In genomic region chr17:49635121-49635520, GRCh38 we compare ENCODE assay signal across 24 cellular contexts. TPM values are rescaled to one million over a fixed set of nuclear protein-coding genes. Genes with fewer than 3 reads are reported as not detected.
DNase-seq lines count a peak whose midpoint lies in the region; ATAC-seq and TF ChIP-seq lines count a peak whose summit lies in the region.
"Had no signal": no experiment of that assay in that cellular context is flagged by ENCODE, and none has a peak within 500 bp of the region (broad histone marks: within the 10 kb centered on the region; RNA-seq: fewer than 3 reads in every experiment).

No MANE protein-coding gene starts in this region.

- 48 to 70% (median 65%) methylated on average over 1 of the region's 1 CpG for WGBS in heart left ventricle, 4 donors
- 58 to 61% methylated on average over 1 of the region's 1 CpG for WGBS in transverse colon (ENCODE audit: low coverage in 1 of 2), 2 donors

- intact Hi-C loops in heart left ventricle (cut with DNase I) (loop anchor here in 2 of 10 donors (5.0 kb wide), 2 partner anchors 37 to 42 kb away; partner anchors contain the start of gene SPOP (in 1 of the 2)), Right ventricle myocardium inferior (cut with DNase I) (no loop called here), transverse colon (cut with DNase I; ENCODE audit: low total_unique reads) (loop anchor here (10.0 kb wide), 1 partner anchor 60 kb away; the partner anchor contains the start of gene NXPH3), PC-3 (cut with micrococcal nuclease) (loop anchor here (5.0 kb wide), 2 partner anchors 42 to 63 kb away; partner anchors contain the start of gene SPOP)

- H3K36me3 Mint-ChIP-seq in nephron (ENCODE audit: low read depth) = peaks cover 14% of the 10 kb centered on the region
- peaks cover 10% of the 10 kb centered on the region for H3K36me3 Mint-ChIP-seq in stimulated activated effector memory CD8-positive, alpha-beta T cell treated with anti-CD3 and anti-CD28 coated beads, Interleukin-12 subunit alpha, Interleukin-12 subunit beta, amount 100 ng/mL, for 72 hours
- H3K36me3 Mint-ChIP-seq: natural killer cell treated with Interleukin-12 subunit alpha and Interleukin-12 subunit beta and Interleukin-15 and Interleukin-18, amount 100 ng/mL, for 72 hours had no signal

- CTCF ChIA-PET in PC-3 (lab: Charles Lee) = no interaction called here

- TF ChIP-seq CTCF in heart left ventricle (IDR thresholded peaks at IDR 0.05) (no peak), nephron (IDR thresholded peaks at IDR 0.05; ENCODE audit: unreplicated experiment in 3 of 3) (no peak), transverse colon (IDR thresholded peaks at IDR 0.05) (no peak), PC-3 (conservative IDR thresholded peaks at IDR 0.05; ENCODE audit: low read depth, low read length) (no peak)

- H3K36me3 ChIP-seq in heart left ventricle = peaks cover 0 to 5% (median 0%) of the 10 kb centered on the region in 9 donors
- peaks cover 0 to 4% (median 0%) of the 10 kb centered on the region in 4 donors for H3K36me3 ChIP-seq in transverse colon
- peaks cover 8% of the 10 kb centered on the region; the same call in 1 of the 2 replicates for H3K36me3 ChIP-seq in PC-3 (ENCODE audit: low read depth, low read length)

- H3K27me3 ChIP-seq in heart left ventricle (no peaks in the 10 kb centered on the region), transverse colon (no peaks in the 10 kb centered on the region), PC-3 (ENCODE audit: low read length) (no peaks in the 10 kb centered on the region)
- H3K27me3 ChIP-seq: BLaER1, foreskin keratinocyte had no signal

- peaks cover 12 to 94% (median 60%) of the 10 kb centered on the region in 12 donors for H3K4me1 ChIP-seq in heart left ventricle
- peaks cover 7 to 69% (median 24%) of the 10 kb centered on the region in 4 donors for H3K4me1 ChIP-seq in transverse colon
- H3K4me1 ChIP-seq in PC-3 (ENCODE audit: insufficient read depth, low read length) = peaks cover 13% of the 10 kb centered on the region
- H3K4me1 ChIP-seq: foreskin keratinocyte had no signal

- DNase-seq in heart left ventricle (no peak), Right ventricle myocardium inferior (ENCODE audit: missing footprints) (no peak), astrocyte of the hippocampus (ENCODE audit: low read depth, low spot score) (peak; percentile 39), transverse colon (no peak), PC-3 (no peak)
- no peak for DNase-seq in activated CD8-positive, alpha-beta memory T cell treated with anti-CD3 and anti-CD28 coated beads for 24 hours
- no peak for DNase-seq in stimulated activated effector memory CD8-positive, alpha-beta T cell treated with anti-CD3 and anti-CD28 coated beads, Interleukin-12 subunit alpha, Interleukin-12 subunit beta, amount 100 ng/mL, for 72 hours (ENCODE audit: low spot score in 2 of 2)
- DNase-seq: activated CD4-positive, CD25-positive, alpha-beta regulatory T cell treated with anti-CD3 and anti-CD28 coated beads, Interleukin-2, amount 50 U/mL, for 72 hours; activated naive CD8-positive, alpha-beta T cell treated with anti-CD3 and anti-CD28 coated beads, Interleukin-2, amount 10 ng/mL, durations not matched to agents 7 days and 5 days; activated T-cell treated with anti-CD3 and anti-CD28 coated beads, Interleukin-2, amount 50 U/mL, for 48 hours; dermis blood vessel endothelial cell; EL; foreskin keratinocyte; kidney; mesendoderm; NCI-H1092 treated with DMSO at 0.1 percent for 48 hours; NCI-H2081; NCI-H446; small intestine; stimulated activated CD4-positive, alpha-beta T cell treated with anti-CD3 and anti-CD28 coated beads, Interleukin-4, amount 100 ng/mL, for 1 hour had no signal

- no peak overlapping the region for H3K4me3 Mint-ChIP-seq in nephron
- H3K4me3 Mint-ChIP-seq in stimulated activated effector memory CD8-positive, alpha-beta T cell treated with anti-CD3 and anti-CD28 coated beads, Interleukin-12 subunit alpha, Interleukin-12 subunit beta, amount 100 ng/mL, for 72 hours = no peak overlapping the region
- H3K4me3 Mint-ChIP-seq: activated naive CD8-positive, alpha-beta T cell treated with anti-CD3 and anti-CD28 coated beads, Interleukin-2, amount 10 ng/mL, durations not matched to agents 7 days and 5 days; natural killer cell treated with Interleukin-12 subunit alpha and Interleukin-12 subunit beta and Interleukin-15 and Interleukin-18, amount 100 ng/mL, for 72 hours had no signal

- TF ChIP-seq EP300 in transverse colon (IDR thresholded peaks at IDR 0.05; ENCODE audit: low read depth) = no peak

- ATAC-seq in heart left ventricle = no peak
- ATAC-seq in Right ventricle myocardium inferior = no peak
- no peak for ATAC-seq in stimulated activated effector memory CD8-positive, alpha-beta T cell treated with anti-CD3 and anti-CD28 coated beads, Interleukin-12 subunit alpha, Interleukin-12 subunit beta, amount 100 ng/mL, for 72 hours
- no peak for ATAC-seq in PC-3
- ATAC-seq: foreskin keratinocyte; HCT116; natural killer cell treated with Interleukin-12 subunit alpha and Interleukin-12 subunit beta and Interleukin-15 and Interleukin-18, amount 100 ng/mL, for 72 hours had no signal

- H3K9ac ChIP-seq in PC-3 (ENCODE audit: low read length) = no peak overlapping the region
- H3K9ac ChIP-seq: BLaER1 had no signal

- H3F3A ChIP-seq in PC-3 (ENCODE audit: low read length, unreplicated experiment) = no peaks in the 10 kb centered on the region

- peak overlapping the region; percentile 69 to 79 (median 77) for H3K27ac Mint-ChIP-seq in nephron
- H3K27ac Mint-ChIP-seq in stimulated activated effector memory CD8-positive, alpha-beta T cell treated with anti-CD3 and anti-CD28 coated beads, Interleukin-12 subunit alpha, Interleukin-12 subunit beta, amount 100 ng/mL, for 72 hours = no peak overlapping the region
- H3K27ac Mint-ChIP-seq: activated naive CD8-positive, alpha-beta T cell treated with anti-CD3 and anti-CD28 coated beads, Interleukin-2, amount 10 ng/mL, durations not matched to agents 7 days and 5 days; natural killer cell treated with Interleukin-12 subunit alpha and Interleukin-12 subunit beta and Interleukin-15 and Interleukin-18, amount 100 ng/mL, for 72 hours had no signal

- H3K4me2 ChIP-seq in PC-3 (ENCODE audit: low read length) = no peak overlapping the region
- H3K4me2 ChIP-seq: BLaER1 had no signal

- TF ChIP-seq POLR2A in heart left ventricle (IDR thresholded peaks at IDR 0.05) = no peak
- TF ChIP-seq POLR2A in transverse colon (IDR thresholded peaks at IDR 0.05) = no peak

- peaks cover 0 to 5% (median 0%) of the 10 kb centered on the region in 12 donors for H3K9me3 ChIP-seq in heart left ventricle
- no peaks in the 10 kb centered on the region for H3K9me3 ChIP-seq in transverse colon
- no peaks in the 10 kb centered on the region for H3K9me3 ChIP-seq in PC-3 (ENCODE audit: low read length)

- no peak overlapping the region for H2AFZ ChIP-seq in PC-3 (ENCODE audit: low read length)

- H4K20me1 ChIP-seq in PC-3 (ENCODE audit: low read length) = no peaks in the 10 kb centered on the region

- H3K79me2 ChIP-seq in PC-3 (ENCODE audit: low read length) = peaks cover 53% of the 10 kb centered on the region

- no peaks in the 10 kb centered on the region for H3K9me2 ChIP-seq in PC-3 (replicated peaks; ENCODE audit: low read length)

- H3K4me1 Mint-ChIP-seq in nephron = peaks cover 25% of the 10 kb centered on the region
- H3K4me1 Mint-ChIP-seq in stimulated activated effector memory CD8-positive, alpha-beta T cell treated with anti-CD3 and anti-CD28 coated beads, Interleukin-12 subunit alpha, Interleukin-12 subunit beta, amount 100 ng/mL, for 72 hours = peaks cover 13% of the 10 kb centered on the region

- H3K4me3 ChIP-seq in heart left ventricle (no peak overlapping the region), transverse colon (no peak overlapping the region), PC-3 (ENCODE audit: low read length) (no peak overlapping the region)
- H3K4me3 ChIP-seq: BLaER1 had no signal

- in situ Hi-C loops in transverse colon (cut with MboI; ENCODE audit: low pct_ligation_motif_present in 1 of 4, low pct_unique_long_range_greater_than_20kb in 1 of 4, low sequenced_read_pairs in 3 of 4) = no loop called here

- POLR2A ChIA-PET in PC-3 (lab: Charles Lee; ENCODE audit: unreplicated experiment) = no interaction called here

- no TSS peak for BruUV-seq in PC-3 (replicated peaks; lab: Mats Ljungman, UMichigan)

- H3K27ac ChIP-seq in heart left ventricle (peak overlapping the region; percentile 35 to 91 (median 83)), transverse colon (peak overlapping the region; percentile 49 to 84 (median 61)), PC-3 (ENCODE audit: low read length) (no peak overlapping the region)
- H3K27ac ChIP-seq: BLaER1, foreskin keratinocyte had no signal

- H3K27me3 Mint-ChIP-seq in nephron (ENCODE audit: low read depth) = no peaks in the 10 kb centered on the region
- H3K27me3 Mint-ChIP-seq: activated naive CD8-positive, alpha-beta T cell treated with anti-CD3 and anti-CD28 coated beads, Interleukin-2, amount 10 ng/mL, durations not matched to agents 7 days and 5 days; natural killer cell treated with Interleukin-12 subunit alpha and Interleukin-12 subunit beta and Interleukin-15 and Interleukin-18, amount 100 ng/mL, for 72 hours had no signal

- no peaks in the 10 kb centered on the region for H3K9me3 Mint-ChIP-seq in nephron
- H3K9me3 Mint-ChIP-seq in stimulated activated effector memory CD8-positive, alpha-beta T cell treated with anti-CD3 and anti-CD28 coated beads, Interleukin-12 subunit alpha, Interleukin-12 subunit beta, amount 100 ng/mL, for 72 hours = no peaks in the 10 kb centered on the region
- H3K9me3 Mint-ChIP-seq: natural killer cell treated with Interleukin-12 subunit alpha and Interleukin-12 subunit beta and Interleukin-15 and Interleukin-18, amount 100 ng/mL, for 72 hours had no signal

RNA-seq across cellular contexts. Expression of gene SPOP, which starts 42.8 kb away (rescaled TPM):
- 10 to 100 TPM; 46.7 to 96.1 (median 60.4) TPM for total RNA-seq in heart left ventricle
- polyA plus RNA-seq in heart left ventricle = 10 to 100 TPM; 28.5 to 72.0 TPM
- total RNA-seq in Right ventricle myocardium inferior = 73.1 TPM
- total RNA-seq in transverse colon = 100 to 1,000 TPM in 1 of 4 donors, 10 to 100 TPM in 3; 75.6 to 352 (median 95.3) TPM
- total RNA-seq in PC-3 (2014; rRNA removed) = 52.9 and 54.7 TPM in 2 replicates

RNA-seq across cellular contexts. Expression of gene NXPH3, which starts 59.5 kb away (rescaled TPM):
- total RNA-seq in heart left ventricle (1 to 10 TPM; 2.5 to 6.8 (median 4.5) TPM), Right ventricle myocardium inferior (4.5 TPM), transverse colon (1 to 10 TPM in 2 of 4 donors, under 1 TPM in 2; 0.20 to 4.6 (median 2.6) TPM), PC-3 (2014; rRNA removed) (0.26 and 1.2 TPM in 2 replicates)
- 1 to 10 TPM; 4.0 to 7.9 TPM for polyA plus RNA-seq in heart left ventricle
- total RNA-seq: natural killer cell treated with Interleukin-12 subunit alpha and Interleukin-12 subunit beta and Interleukin-15 and Interleukin-18, amount 100 ng/mL, for 72 hours had no signal
